18 cellular contexts compared by ENCODE assay signal in the genomic region with DNA sequence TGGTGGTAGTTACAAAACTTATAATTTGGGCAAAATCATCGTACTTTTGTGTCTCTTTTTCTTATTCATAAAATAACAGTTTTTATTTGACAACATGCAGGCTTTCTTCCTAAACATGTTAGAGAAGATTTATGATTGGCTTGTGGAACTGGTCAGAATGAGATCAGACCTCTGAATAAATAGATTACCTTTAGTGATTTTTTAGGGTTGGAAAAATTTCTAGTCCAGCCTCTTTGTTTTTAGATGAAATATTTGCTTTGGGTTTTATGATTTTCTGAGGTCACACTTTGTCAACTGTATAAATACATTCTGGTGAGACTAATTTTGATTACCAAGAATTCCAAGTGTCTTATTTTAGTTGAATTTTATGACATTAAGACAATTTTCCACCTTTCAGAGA. TPM values are rescaled to one million over a fixed set of nuclear protein-coding genes. Genes with fewer than 3 reads are reported as not detected.
DNase-seq lines count a peak whose midpoint lies in the region; ATAC-seq and TF ChIP-seq lines count a peak whose summit lies in the region.
"Had no signal": no experiment of that assay in that cellular context is flagged by ENCODE, and none has a peak within 500 bp of the region (broad histone marks: within the 10 kb centered on the region; RNA-seq: fewer than 3 reads in every experiment).

No MANE protein-coding gene starts in this region.

- no peak overlapping the region for H3K27ac ChIP-seq in HEK293 (ENCODE audit: extremely low read depth, low read depth, low read length)
- peak overlapping the region; percentile 84 for H3K27ac ChIP-seq in OCI-LY7 (ENCODE audit: low read depth, low read length, poor library complexity, severe bottlenecking)

- H4K20me1 ChIP-seq in OCI-LY7 (ENCODE audit: insufficient read depth, low read length) = no peaks in the 10 kb centered on the region

- H3K4me3 ChIP-seq in HEK293 (ENCODE audit: low read depth, low read length) = no peak overlapping the region
- peak overlapping the region; percentile 51 for H3K4me3 ChIP-seq in OCI-LY7 (ENCODE audit: low read depth, low read length, poor library complexity, severe bottlenecking)
- H3K4me3 ChIP-seq: MG63 had no signal

- TF ChIP-seq CTCF in HEK293 (tag by site-specific recombination; IDR thresholded peaks at IDR 0.05) (no peak), OCI-LY7 (conservative IDR thresholded peaks at IDR 0.05; ENCODE audit: low read length) (no peak)

- H3K4me1 ChIP-seq in HEK293 (ENCODE audit: control insufficient read depth, insufficient read depth, low read length) = peaks cover 7% of the 10 kb centered on the region; the same call in 1 of the 2 replicates
- peaks cover 62% of the 10 kb centered on the region for H3K4me1 ChIP-seq in OCI-LY7 (ENCODE audit: insufficient read depth, low read length, poor library complexity, severe bottlenecking)

- H3K9me3 ChIP-seq in HEK293 (ENCODE audit: control insufficient read depth, insufficient read depth, low read depth, low read length) (no peaks in the 10 kb centered on the region), OCI-LY7 (ENCODE audit: low read length) (peaks cover 15% of the 10 kb centered on the region)
- H3K9me3 ChIP-seq: MG63, SK-N-SH had no signal

- no peak overlapping the region for H3K4me3 Mint-ChIP-seq in immature natural killer cell
- H3K4me3 Mint-ChIP-seq: CD4-positive, CD25-positive, alpha-beta regulatory T cell; H9 had no signal

- H3K9me3 Mint-ChIP-seq in immature natural killer cell = no peaks in the 10 kb centered on the region
- H3K9me3 Mint-ChIP-seq: H9 had no signal

- no peaks in the 10 kb centered on the region for H3K9me2 ChIP-seq in OCI-LY7 (ENCODE audit: insufficient read depth, low read length)
- H3K9me2 ChIP-seq: SK-N-SH had no signal

- H3K36me3 ChIP-seq in HEK293 (ENCODE audit: control insufficient read depth in 2 of 2, insufficient read depth in 1 of 2, low read length in 2 of 2) (no peaks in the 10 kb centered on the region; a peak in 1 of 3 replicates), OCI-LY7 (ENCODE audit: insufficient read depth, low read length) (peaks cover 29% of the 10 kb centered on the region)
- H3K36me3 ChIP-seq: MG63 had no signal

- H3K27ac Mint-ChIP-seq in immature natural killer cell = peak overlapping the region in 5 of 6 donors; percentile 29 to 66 (median 52)

- H2AFZ ChIP-seq in OCI-LY7 (ENCODE audit: low read length) = peak overlapping the region; percentile 44

- BruUV-seq in OCI-LY7 (replicated peaks; lab: Mats Ljungman, UMichigan) = no TSS peak

- no peaks in the 10 kb centered on the region for H3K36me3 Mint-ChIP-seq in immature natural killer cell
- H3K36me3 Mint-ChIP-seq: CD4-positive, CD25-positive, alpha-beta regulatory T cell had no signal

- peaks cover 0 to 3% (median 0%) of the 10 kb centered on the region in 3 donors for H3K27me3 Mint-ChIP-seq in immature natural killer cell (ENCODE audit: low read depth in 3 of 3)
- H3K27me3 Mint-ChIP-seq: CD4-positive, CD25-positive, alpha-beta regulatory T cell had no signal

- H3K4me1 Mint-ChIP-seq in immature natural killer cell = peaks cover 25 to 43% of the 10 kb centered on the region in 2 donors

- DNase-seq in OCI-LY7 (ENCODE audit: low spot score) (no peak), immature natural killer cell (no peak), DMS153 treated with DMSO at 0.1 percent for 48 hours (lab: John Stamatoyannopoulos, UW; ENCODE audit: unreplicated experiment) (no peak)
- DNase-seq: Calu3; CD4-positive, CD25-positive, alpha-beta regulatory T cell; DMS79; H9; MG63; NCI-H1092; NCI-H2081 treated with DMSO at 0.1 percent for 48 hours; NCI-H510A; Right ventricle myocardium superior; T-helper 1 cell had no signal

- peaks cover 68% of the 10 kb centered on the region for H3K79me2 ChIP-seq in OCI-LY7 (ENCODE audit: insufficient read depth, low read depth, low read length)

- peak overlapping the region; percentile 79 for H3K4me2 ChIP-seq in OCI-LY7 (ENCODE audit: low read length)
- H3K4me2 ChIP-seq: SK-N-SH had no signal

- POLR2A ChIA-PET in HEK293 (lab: Yijun Ruan, JAX) (interaction anchor here (0.6 kb wide), 1 partner anchor 57 kb away, joined by 3 read pairs; no protein-coding TSS in a partner anchor), OCI-LY7 (lab: Charles Lee) (interaction anchor here (0.6 to 3.9 kb wide), 10 partner anchors 11 to 271 kb away, joined by 3 to 30 read pairs (median 5); partner anchors contain the start of gene DCK)

- intact Hi-C loops in OCI-LY7 (cut with micrococcal nuclease; ENCODE audit: unreplicated experiment) = no loop called here

- CTCF ChIA-PET in HEK293 (lab: Yijun Ruan, JAX) = interaction anchor here (0.5 kb wide), 1 partner anchor 19 kb away, joined by 4 read pairs; no protein-coding TSS in a partner anchor
- CTCF ChIA-PET in OCI-LY7 (lab: Charles Lee; ENCODE audit: unreplicated experiment) = interaction anchor here (1.1 kb wide), 1 partner anchor 12 kb away, joined by 4 read pairs; no protein-coding TSS in a partner anchor

- ATAC-seq in HG03442 (IDR thresholded peaks at IDR 0.05; ENCODE audit: unreplicated experiment) (no peak), GM21717 (IDR thresholded peaks at IDR 0.05; ENCODE audit: unreplicated experiment) (no peak), HG02571 (IDR thresholded peaks at IDR 0.05; ENCODE audit: unreplicated experiment) (no peak)

TF ChIP-seq in HEK293, 187 proteins besides CTCF, POLR2A, EP300 and RAD21 (continues in another document):
- no peak for TF ChIP-seq REPIN1 (tag by site-specific recombination; IDR thresholded peaks at IDR 0.05; ENCODE audit: low read depth)
- no peak for TF ChIP-seq ZNF768 (tag by site-specific recombination; IDR thresholded peaks at IDR 0.05)
- TF ChIP-seq, protein P1, sequence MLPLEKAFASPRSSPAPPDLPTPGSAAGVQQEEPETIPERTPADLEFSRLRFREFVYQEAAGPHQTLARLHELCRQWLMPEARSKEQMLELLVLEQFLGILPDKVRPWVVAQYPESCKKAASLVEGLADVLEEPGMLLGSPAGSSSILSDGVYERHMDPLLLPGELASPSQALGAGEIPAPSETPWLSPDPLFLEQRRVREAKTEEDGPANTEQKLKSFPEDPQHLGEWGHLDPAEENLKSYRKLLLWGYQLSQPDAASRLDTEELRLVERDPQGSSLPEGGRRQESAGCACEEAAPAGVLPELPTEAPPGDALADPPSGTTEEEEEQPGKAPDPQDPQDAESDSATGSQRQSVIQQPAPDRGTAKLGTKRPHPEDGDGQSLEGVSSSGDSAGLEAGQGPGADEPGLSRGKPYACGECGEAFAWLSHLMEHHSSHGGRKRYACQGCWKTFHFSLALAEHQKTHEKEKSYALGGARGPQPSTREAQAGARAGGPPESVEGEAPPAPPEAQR (tag by site-specific recombination; IDR thresholded peaks at IDR 0.05) = no peak
- TF ChIP-seq, protein P2, sequence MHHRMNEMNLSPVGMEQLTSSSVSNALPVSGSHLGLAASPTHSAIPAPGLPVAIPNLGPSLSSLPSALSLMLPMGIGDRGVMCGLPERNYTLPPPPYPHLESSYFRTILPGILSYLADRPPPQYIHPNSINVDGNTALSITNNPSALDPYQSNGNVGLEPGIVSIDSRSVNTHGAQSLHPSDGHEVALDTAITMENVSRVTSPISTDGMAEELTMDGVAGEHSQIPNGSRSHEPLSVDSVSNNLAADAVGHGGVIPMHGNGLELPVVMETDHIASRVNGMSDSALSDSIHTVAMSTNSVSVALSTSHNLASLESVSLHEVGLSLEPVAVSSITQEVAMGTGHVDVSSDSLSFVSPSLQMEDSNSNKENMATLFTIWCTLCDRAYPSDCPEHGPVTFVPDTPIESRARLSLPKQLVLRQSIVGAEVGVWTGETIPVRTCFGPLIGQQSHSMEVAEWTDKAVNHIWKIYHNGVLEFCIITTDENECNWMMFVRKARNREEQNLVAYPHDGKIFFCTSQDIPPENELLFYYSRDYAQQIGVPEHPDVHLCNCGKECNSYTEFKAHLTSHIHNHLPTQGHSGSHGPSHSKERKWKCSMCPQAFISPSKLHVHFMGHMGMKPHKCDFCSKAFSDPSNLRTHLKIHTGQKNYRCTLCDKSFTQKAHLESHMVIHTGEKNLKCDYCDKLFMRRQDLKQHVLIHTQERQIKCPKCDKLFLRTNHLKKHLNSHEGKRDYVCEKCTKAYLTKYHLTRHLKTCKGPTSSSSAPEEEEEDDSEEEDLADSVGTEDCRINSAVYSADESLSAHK (tag by site-specific recombination; IDR thresholded peaks at IDR 0.05) = no peak
- no peak for TF ChIP-seq ZNF549 (tag by site-specific recombination; IDR thresholded peaks at IDR 0.05)
- TF ChIP-seq, protein P3, sequence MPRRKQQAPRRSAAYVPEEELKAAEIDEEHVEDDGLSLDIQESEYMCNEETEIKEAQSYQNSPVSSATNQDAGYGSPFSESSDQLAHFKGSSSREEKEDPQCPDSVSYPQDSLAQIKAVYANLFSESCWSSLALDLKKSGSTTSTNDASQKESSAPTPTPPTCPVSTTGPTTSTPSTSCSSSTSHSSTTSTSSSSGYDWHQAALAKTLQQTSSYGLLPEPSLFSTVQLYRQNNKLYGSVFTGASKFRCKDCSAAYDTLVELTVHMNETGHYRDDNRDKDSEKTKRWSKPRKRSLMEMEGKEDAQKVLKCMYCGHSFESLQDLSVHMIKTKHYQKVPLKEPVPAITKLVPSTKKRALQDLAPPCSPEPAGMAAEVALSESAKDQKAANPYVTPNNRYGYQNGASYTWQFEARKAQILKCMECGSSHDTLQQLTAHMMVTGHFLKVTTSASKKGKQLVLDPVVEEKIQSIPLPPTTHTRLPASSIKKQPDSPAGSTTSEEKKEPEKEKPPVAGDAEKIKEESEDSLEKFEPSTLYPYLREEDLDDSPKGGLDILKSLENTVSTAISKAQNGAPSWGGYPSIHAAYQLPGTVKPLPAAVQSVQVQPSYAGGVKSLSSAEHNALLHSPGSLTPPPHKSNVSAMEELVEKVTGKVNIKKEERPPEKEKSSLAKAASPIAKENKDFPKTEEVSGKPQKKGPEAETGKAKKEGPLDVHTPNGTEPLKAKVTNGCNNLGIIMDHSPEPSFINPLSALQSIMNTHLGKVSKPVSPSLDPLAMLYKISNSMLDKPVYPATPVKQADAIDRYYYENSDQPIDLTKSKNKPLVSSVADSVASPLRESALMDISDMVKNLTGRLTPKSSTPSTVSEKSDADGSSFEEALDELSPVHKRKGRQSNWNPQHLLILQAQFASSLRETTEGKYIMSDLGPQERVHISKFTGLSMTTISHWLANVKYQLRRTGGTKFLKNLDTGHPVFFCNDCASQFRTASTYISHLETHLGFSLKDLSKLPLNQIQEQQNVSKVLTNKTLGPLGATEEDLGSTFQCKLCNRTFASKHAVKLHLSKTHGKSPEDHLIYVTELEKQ (tag by site-specific recombination; IDR thresholded peaks at IDR 0.05; ENCODE audit: borderline replicate concordance) = no peak

RNA-seq across cellular contexts. Expression of gene MOB1B, which starts 29.2 kb away (rescaled TPM):
- total RNA-seq in OCI-LY7 (2014; rRNA removed; shearing (Covaris generic)) = 3.9 and 4.7 TPM in 2 replicates
- total RNA-seq in OCI-LY7 (2022) = 19.4 and 22.4 TPM in 2 replicates
- polyA plus RNA-seq in immature natural killer cell = 1 to 10 TPM in 2 of 3 donors, not detected in 1; 1.6 to 1.9 TPM
